ENCODE assay signal across 8 cellular contexts in genomic region chrX:131136776-131137175, GRCh38.
"Had no signal": no experiment of that assay in that cellular context is flagged by ENCODE, and none has a peak within 500 bp of the region (broad histone marks: within the 10 kb centered on the region; RNA-seq: fewer than 3 reads in every experiment).

No MANE protein-coding gene starts in this region.

- ATAC-seq: HepG2 had no signal

- H3K36me3 Mint-ChIP-seq: IgD-negative memory B cell had no signal

- H3K4me3 ChIP-seq: GM23248 had no signal

- H3K9ac ChIP-seq: GM23248 had no signal

- H3K9me3 Mint-ChIP-seq: IgD-negative memory B cell had no signal

- DNase-seq: GM23248, GOT3, H7, HCEC 1CT, KG1 had no signal

- H3K4me1 Mint-ChIP-seq: IgD-negative memory B cell had no signal

- H3K27ac Mint-ChIP-seq: IgD-negative memory B cell had no signal

- H3K4me3 Mint-ChIP-seq: IgD-negative memory B cell had no signal

- H3K27me3 Mint-ChIP-seq: IgD-negative memory B cell had no signal

- H3K27ac ChIP-seq: GM23248, HL-60 had no signal

- FAIRE-seq: HepG2 had no signal

- H2AFZ ChIP-seq: GM23248 had no signal
